In genomic region chr10:17073720-17074547, GRCh38 we compare ENCODE assay signal across 23 cellular contexts. TPM values are rescaled to one million over a fixed set of nuclear protein-coding genes. Genes with fewer than 3 reads are reported as not detected.
DNase-seq lines count a peak whose midpoint lies in the region; ATAC-seq and TF ChIP-seq lines count a peak whose summit lies in the region.
"Had no signal": no experiment of that assay in that cellular context is flagged by ENCODE, and none has a peak within 500 bp of the region (broad histone marks: within the 10 kb centered on the region; RNA-seq: fewer than 3 reads in every experiment).

No MANE protein-coding gene starts in this region.

- no peaks in the 10 kb centered on the region for H3F3A ChIP-seq in neural cell (ENCODE audit: insufficient read depth, low read length, poor library complexity, severe bottlenecking)

- H2AK9ac ChIP-seq in IMR-90 (replicated peaks; ENCODE audit: low read depth, low read length, poor library complexity): no peak overlapping the region

- ATAC-seq in IMR-90 (ENCODE audit: low read depth): no peak
- ATAC-seq in naive thymus-derived CD8-positive, alpha-beta T cell: no peak
- ATAC-seq: CD8-positive, alpha-beta T cell; heart left ventricle; right lobe of liver; T-cell had no signal

- H4K5ac ChIP-seq in IMR-90 (ENCODE audit: low read depth, low read length): peak overlapping the region; percentile 18; the same call in 1 of the 2 replicates

- no peaks in the 10 kb centered on the region for H3K36me3 Mint-ChIP-seq in chondrocyte (ENCODE audit: low read depth)
- peaks cover 0 to 36% (median 24%) of the 10 kb centered on the region in 3 donors for H3K36me3 Mint-ChIP-seq in naive thymus-derived CD8-positive, alpha-beta T cell

- dilution Hi-C loops in IMR-90 (cut with HindIII; ENCODE audit: low sequenced_read_pairs, unreplicated experiment): no loop called here

- 93% methylated on average over 6 of the region's 13 CpGs; no CpG with 5 or more reads in 1 of the 2 experiments for WGBS in IMR-90 (ENCODE audit: extremely low coverage in 2 of 2, insufficient read length in 1 of 2), 2 experiments

- peaks cover 3% of the 10 kb centered on the region; the same call in 1 of the 2 replicates for H3K9me1 ChIP-seq in IMR-90 (ENCODE audit: insufficient read depth, low read length)

- in situ Hi-C loops in IMR-90 (cut with MboI; ENCODE audit: low sequenced_read_pairs): no loop called here

- no peak overlapping the region for H2BK5ac ChIP-seq in IMR-90 (ENCODE audit: low read depth, low read length, poor library complexity, severe bottlenecking)

- peak overlapping the region; percentile 81; the same call in 1 of the 3 replicates for H2BK15ac ChIP-seq in IMR-90 (ENCODE audit: low read depth, low read length)

- no peak overlapping the region for H2AFZ ChIP-seq in IMR-90 (replicated peaks; ENCODE audit: low read length, poor library complexity)
- H2AFZ ChIP-seq in neural cell (ENCODE audit: low read depth, low read length): no peak overlapping the region

- no peak overlapping the region for H3K56ac ChIP-seq in IMR-90 (ENCODE audit: extremely low read depth, insufficient read depth, low read length)

- peaks cover 50% of the 10 kb centered on the region for H3K4me1 Mint-ChIP-seq in chondrocyte (ENCODE audit: low read depth)
- peaks cover 0 to 2% (median 0%) of the 10 kb centered on the region in 4 donors for H3K4me1 Mint-ChIP-seq in naive thymus-derived CD8-positive, alpha-beta T cell
- H3K4me1 Mint-ChIP-seq: T-cell had no signal

- peaks cover 3% of the 10 kb centered on the region for H3K9me3 Mint-ChIP-seq in chondrocyte (ENCODE audit: low read depth)
- H3K9me3 Mint-ChIP-seq in naive thymus-derived CD8-positive, alpha-beta T cell: no peaks in the 10 kb centered on the region
- H3K9me3 Mint-ChIP-seq: activated T-helper 2 cell treated with anti-CD3 and anti-CD28 coated beads, Interferon-gamma antibody, Interleukin-2, Interleukin-4, amounts not matched to agents 10 μg/mL and 5 μg/mL and 100 μg/mL, durations not matched to agents 14 hours and 24 hours and 36 hours; endodermal cell; nephron; T-cell had no signal

- H3K9ac ChIP-seq in IMR-90 (ENCODE audit: low read depth, low read length) (no peak overlapping the region), neural cell (ENCODE audit: low read length) (no peak overlapping the region)

- no peaks in the 10 kb centered on the region for H3K9me2 ChIP-seq in neural cell (ENCODE audit: insufficient read depth, low read length)

- intact Hi-C loops in IMR-90 (cut with micrococcal nuclease) (no loop called here), left ventricle myocardium inferior (cut with micrococcal nuclease) (no loop called here)

- no peak for TF ChIP-seq EP300 in neural cell (conservative IDR thresholded peaks at IDR 0.05; ENCODE audit: poor library complexity, severe bottlenecking)

- H3K27ac Mint-ChIP-seq in chondrocyte (ENCODE audit: unreplicated experiment): peak overlapping the region; percentile 98
- no peak overlapping the region for H3K27ac Mint-ChIP-seq in naive thymus-derived CD8-positive, alpha-beta T cell
- H3K27ac Mint-ChIP-seq: activated T-helper 2 cell treated with anti-CD3 and anti-CD28 coated beads, Interferon-gamma antibody, Interleukin-2, Interleukin-4, amounts not matched to agents 10 μg/mL and 5 μg/mL and 100 μg/mL, durations not matched to agents 14 hours and 24 hours and 36 hours; CD8-positive, alpha-beta T cell; endodermal cell; nephron; T-cell had no signal

- H3K4me3 Mint-ChIP-seq in chondrocyte (ENCODE audit: unreplicated experiment): no peak overlapping the region
- no peak overlapping the region for H3K4me3 Mint-ChIP-seq in naive thymus-derived CD8-positive, alpha-beta T cell
- H3K4me3 Mint-ChIP-seq: CD8-positive, alpha-beta T cell; endodermal cell; nephron; T-cell had no signal

- peak overlapping the region; percentile 87; the same call in 1 of the 2 replicates for H3K18ac ChIP-seq in IMR-90 (ENCODE audit: low read depth, low read length)

- peak overlapping the region; percentile 34; the same call in 1 of the 2 replicates for H3K4ac ChIP-seq in IMR-90 (ENCODE audit: low read depth, low read length)

- POLR2A ChIA-PET in IMR-90 (lab: Charles Lee; ENCODE audit: unreplicated experiment): no interaction called here
- POLR2A ChIA-PET in naive thymus-derived CD8-positive, alpha-beta T cell (lab: Charles Lee): no interaction called here

- no peaks in the 10 kb centered on the region for H3K27me3 Mint-ChIP-seq in chondrocyte (ENCODE audit: low read depth)
- no peaks in the 10 kb centered on the region for H3K27me3 Mint-ChIP-seq in naive thymus-derived CD8-positive, alpha-beta T cell
- H3K27me3 Mint-ChIP-seq: T-cell had no signal

- H4K8ac ChIP-seq in IMR-90 (ENCODE audit: low read depth in 2 of 2, low read length in 2 of 2): peak overlapping the region in 1 of 2 experiments; percentile 14; a peak in 2 of 4 replicates

- BruUV-seq in IMR-90 (replicated peaks; lab: Mats Ljungman, UMichigan): no TSS peak

- H3K27ac ChIP-seq in IMR-90 (ENCODE audit: insufficient read depth, low read length) (no peak overlapping the region), neural cell (ENCODE audit: low read length) (peak overlapping the region; percentile 37), left ventricle myocardium inferior (replicated peaks) (no peak overlapping the region)
- H3K27ac ChIP-seq: colonic mucosa, right lobe of liver, suprapubic skin, uterus had no signal

- peak overlapping the region; percentile 80 for H2AK5ac ChIP-seq in IMR-90 (ENCODE audit: low read depth, low read length)

- H3K79me2 ChIP-seq in neural cell (replicated peaks; ENCODE audit: insufficient read depth, low read length): no peaks in the 10 kb centered on the region

- peaks cover 0 to 12% of the 10 kb centered on the region in 2 experiments; a peak in 3 of 4 replicates for H3K79me1 ChIP-seq in IMR-90 (ENCODE audit: low read depth in 1 of 2, low read length in 2 of 2)

- TF ChIP-seq CTCF in IMR-90 (conservative IDR thresholded peaks at IDR 0.05; ENCODE audit: low read depth, low read length) (no peak), chondrocyte (IDR thresholded peaks at IDR 0.05) (no peak), neural cell (IDR thresholded peaks at IDR 0.05; ENCODE audit: poor library complexity, severe bottlenecking) (no peak), left ventricle myocardium inferior (IDR thresholded peaks at IDR 0.05; ENCODE audit: borderline replicate concordance) (no peak)

- H3K4me1 ChIP-seq in IMR-90 (ENCODE audit: control insufficient read depth, insufficient read depth, low read length) (peaks cover 13% of the 10 kb centered on the region), left ventricle myocardium inferior (peaks cover 21% of the 10 kb centered on the region)
- H3K4me1 ChIP-seq: colonic mucosa, right lobe of liver, uterus had no signal

- peak overlapping the region; percentile 41 for H2BK120ac ChIP-seq in IMR-90 (ENCODE audit: low read depth, low read length)

- TF ChIP-seq RAD21 in IMR-90 (IDR thresholded peaks at IDR 0.05; ENCODE audit: low read length) (no peak), neural cell (conservative IDR thresholded peaks at IDR 0.05) (no peak)

- DNase-seq in CD1c-positive myeloid dendritic cell (ENCODE audit: extremely low spot score) (peak; percentile 55), IMR-90 (no peak), chondrocyte (ENCODE audit: low spot score) (no peak), middle frontal gyrus (ENCODE audit: extremely low spot score, low spot score) (no peak), left ventricle myocardium inferior (no peak)
- DNase-seq in naive thymus-derived CD8-positive, alpha-beta T cell: no peak
- DNase-seq: CD8-positive, alpha-beta T cell; colonic mucosa; DMS153; endodermal cell; heart left ventricle; Karpas-422; left cardiac atrium; NCI-H187; NCI-H82; right lobe of liver; SHP77 treated with DMSO at 0.1 percent for 48 hours; T-cell; uterus had no signal

- H3K4me3 ChIP-seq in IMR-90 (ENCODE audit: insufficient read depth, low read depth, low read length) (no peak overlapping the region), neural cell (ENCODE audit: low read length) (no peak overlapping the region), left ventricle myocardium inferior (no peak overlapping the region)
- H3K4me3 ChIP-seq: colonic mucosa, heart left ventricle, right lobe of liver, suprapubic skin, uterus had no signal

- H2BK20ac ChIP-seq in IMR-90 (ENCODE audit: low read depth, low read length): peak overlapping the region; percentile 72

- 0 out of 2 replicates have a peak overlapping the region, but pooled peaks have one; percentile 7 for H4K91ac ChIP-seq in IMR-90 (ENCODE audit: insufficient read depth, low read depth, low read length)

- H3K4me2 ChIP-seq in IMR-90 (ENCODE audit: low read depth, low read length) (no peak overlapping the region), neural cell (ENCODE audit: low read length) (no peak overlapping the region)

- TF ChIP-seq POLR2A in IMR-90 (IDR thresholded peaks at IDR 0.05; ENCODE audit: low read depth, low read length): no peak

- H4K20me1 ChIP-seq in IMR-90 (ENCODE audit: insufficient read depth, low read length) (no peaks in the 10 kb centered on the region), neural cell (ENCODE audit: insufficient read depth) (no peaks in the 10 kb centered on the region)

- no peaks in the 10 kb centered on the region for H3K36me3 ChIP-seq in IMR-90 (ENCODE audit: control insufficient read depth, insufficient read depth, low read length)
- no peaks in the 10 kb centered on the region for H3K36me3 ChIP-seq in neural cell (ENCODE audit: insufficient read depth, low read length)
- H3K36me3 ChIP-seq in left ventricle myocardium inferior: no peaks in the 10 kb centered on the region
- H3K36me3 ChIP-seq: colonic mucosa, heart left ventricle, right lobe of liver, suprapubic skin, uterus had no signal

- H3K9me3 ChIP-seq in IMR-90 (ENCODE audit: control insufficient read depth, insufficient read depth, low read length) (no peaks in the 10 kb centered on the region), neural cell (ENCODE audit: low read length) (no peaks in the 10 kb centered on the region), left ventricle myocardium inferior (replicated peaks) (no peaks in the 10 kb centered on the region)
- H3K9me3 ChIP-seq: colonic mucosa, right lobe of liver, suprapubic skin, uterus had no signal

- H3K27me3 ChIP-seq in IMR-90 (ENCODE audit: control insufficient read depth, insufficient read depth, low read length) (no peaks in the 10 kb centered on the region), neural cell (ENCODE audit: insufficient read depth, low read depth, low read length) (no peaks in the 10 kb centered on the region), left ventricle myocardium inferior (ENCODE audit: low read depth) (no peaks in the 10 kb centered on the region)
- H3K27me3 ChIP-seq: colonic mucosa, heart left ventricle, right lobe of liver, suprapubic skin, uterus had no signal

- peak overlapping the region; percentile 34; the same call in 1 of the 2 replicates for H3K14ac ChIP-seq in IMR-90 (replicated peaks; ENCODE audit: low read depth, low read length)

- H3K23ac ChIP-seq in IMR-90 (ENCODE audit: low read depth, low read length): no peak overlapping the region

- CTCF ChIA-PET in IMR-90 (lab: Yijun Ruan, JAX): no interaction called here

RNA-seq across cellular contexts. Expression of gene CUBN, which starts 55.7 kb away (rescaled TPM):
- total RNA-seq in IMR-90 (2012; rRNA removed) (0.54 and 0.83 TPM in 2 replicates), chondrocyte (0.89 to 1.0 TPM (median 0.92 TPM) in 3 replicates), left ventricle myocardium inferior (0.44 TPM)
- polyA plus RNA-seq in IMR-90 (2012; rRNA removed) (0.10 and 0.19 TPM in 2 replicates), neural cell (7.1 and 8.7 TPM in 2 replicates)
- 0.02 and 0.08 TPM in 2 replicates for polyA plus RNA-seq in IMR-90 (2012; cell fraction: cytosol; rRNA removed)
- polyA plus RNA-seq in IMR-90 (2012; cell fraction: nucleus; rRNA removed; ENCODE audit: low replicate concordance): 0.21 and 1.1 TPM in 2 replicates
- 9.7 and 10.5 TPM in 2 replicates for polyA minus RNA-seq in neural cell
- total RNA-seq in naive thymus-derived CD8-positive, alpha-beta T cell: 10 to 100 TPM in 1 of 2 experiments, 1 to 10 TPM in 1; 9.5 to 12.2 TPM
- polyA plus RNA-seq in naive thymus-derived CD8-positive, alpha-beta T cell: under 1 TPM; 0.09 to 0.92 (median 0.11) TPM
